Comparison of ENCODE assay signal across 9 cellular contexts in the genomic region with DNA sequence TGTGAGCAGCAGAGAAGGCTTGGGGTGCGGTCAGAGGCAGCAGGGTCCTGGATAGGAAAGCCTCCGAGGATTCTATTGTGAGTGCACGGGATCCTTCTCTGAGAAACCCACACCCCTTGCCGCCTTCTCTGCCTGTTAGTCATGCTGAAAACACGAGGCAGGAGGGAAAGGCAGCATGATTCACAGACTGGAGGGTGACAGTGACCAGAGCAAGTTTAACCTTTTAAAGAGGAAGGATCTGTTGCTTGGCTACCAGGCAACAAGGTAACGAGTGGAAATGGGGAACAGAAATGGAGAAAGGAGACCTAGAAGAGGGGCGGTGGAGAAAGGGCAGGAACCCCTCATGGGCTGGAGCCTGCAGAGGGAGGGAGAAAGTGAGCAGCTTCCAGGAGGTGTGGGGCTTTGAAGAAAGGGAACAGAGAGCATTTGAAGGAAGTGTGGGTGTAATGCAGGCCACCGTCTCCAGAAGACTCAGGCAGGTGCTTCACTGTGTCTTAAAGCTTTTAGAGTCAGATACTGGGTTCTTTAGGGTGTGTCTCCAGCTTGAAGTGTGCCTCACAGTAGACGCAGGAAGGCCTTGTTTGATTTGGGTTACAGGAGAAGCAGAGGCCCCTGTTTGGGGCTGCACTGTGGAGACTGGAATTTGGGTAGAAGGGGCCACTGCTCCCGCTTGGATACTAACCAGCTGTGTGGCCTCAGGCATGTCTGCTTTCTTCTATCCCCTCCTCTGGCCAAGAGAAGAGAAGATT. TPM values are rescaled to one million over a fixed set of nuclear protein-coding genes. Genes with fewer than 3 reads are reported as not detected.
DNase-seq lines count a peak whose midpoint lies in the region; ATAC-seq, FAIRE-seq and TF ChIP-seq lines count a peak whose summit lies in the region.
"Had no signal": no experiment of that assay in that cellular context is flagged by ENCODE, and none has a peak within 500 bp of the region (broad histone marks: within the 10 kb centered on the region; RNA-seq: fewer than 3 reads in every experiment).

No MANE protein-coding gene starts in this region.

- peaks cover 44% of the 10 kb centered on the region for H3F3A ChIP-seq in PC-9 (ENCODE audit: insufficient read depth, low read depth)

- H4K20me1 ChIP-seq in PC-9 (ENCODE audit: insufficient read depth) (no peaks in the 10 kb centered on the region), keratinocyte (ENCODE audit: control insufficient read depth, extremely low read depth, insufficient read depth, low read length) (no peaks in the 10 kb centered on the region)

- FAIRE-seq in GM12891 (lab: Jason Lieb, UNC) (no peak), keratinocyte (lab: Jason Lieb, UNC) (peak; percentile 98), GM19239 (lab: Jason Lieb, UNC) (no peak)

- ATAC-seq in HG02852 (IDR thresholded peaks at IDR 0.05; ENCODE audit: unreplicated experiment) = no peak

- H3K79me2 ChIP-seq in PC-9 (ENCODE audit: low read depth) = no peaks in the 10 kb centered on the region
- no peaks in the 10 kb centered on the region for H3K79me2 ChIP-seq in keratinocyte (ENCODE audit: control insufficient read depth, insufficient read depth, low read length)

- H3K4me3 ChIP-seq in PC-9 = peak overlapping the region; percentile 49; the same call in 1 of the 2 replicates
- H3K4me3 ChIP-seq in keratinocyte (ENCODE audit: control insufficient read depth in 2 of 3, extremely low read depth in 1 of 3, insufficient read depth in 2 of 3, low read depth in 1 of 3, low read length in 3 of 3) = peak overlapping the region in 1 of 3 experiments; percentile 9
- H3K4me3 ChIP-seq: Peyer's patch had no signal

- dilution Hi-C loops in keratinocyte (cut with MboI; ENCODE audit: extremely low pct_ligation_motif_present, low sequenced_read_pairs) = no loop called here

- TF ChIP-seq CTCF in PC-9 (conservative IDR thresholded peaks at IDR 0.05) = no peak
- TF ChIP-seq CTCF in keratinocyte (optimal IDR thresholded peaks at IDR 0.05 in 1 of 3, IDR thresholded peaks at IDR 0.05 in 1 of 3, conservative IDR thresholded peaks at IDR 0.05 in 1 of 3; ENCODE audit: extremely low read depth in 1 of 3, insufficient read depth in 2 of 3, low read length in 3 of 3) = no peak

- H3K27me3 ChIP-seq in PC-9 (ENCODE audit: insufficient read depth, low read depth) (no peaks in the 10 kb centered on the region), keratinocyte (ENCODE audit: control insufficient read depth, extremely low read depth, insufficient read depth, low read length) (no peaks in the 10 kb centered on the region)
- H3K27me3 ChIP-seq: Peyer's patch had no signal

- intact Hi-C loops in PC-9 (cut with micrococcal nuclease; ENCODE audit: unreplicated experiment) = loop anchor here (2.0 to 5.0 kb wide), 3 partner anchors 44 to 348 kb away; partner anchors contain the start of gene SNRPE

- POLR2A ChIA-PET in PC-9 (lab: Charles Lee; ENCODE audit: unreplicated experiment) = interaction anchor here (0.5 to 0.7 kb wide), 2 partner anchors 57 to 1003 kb away, joined by 3 read pairs; no protein-coding TSS in a partner anchor

- H3K4me2 ChIP-seq in PC-9 (peak overlapping the region; percentile 86), keratinocyte (ENCODE audit: control insufficient read depth, extremely low read depth, insufficient read depth, low read depth, low read length) (peak overlapping the region; percentile 58)

- peak overlapping the region; percentile 97 for H3K27ac ChIP-seq in PC-9
- peak overlapping the region; percentile 60 for H3K27ac ChIP-seq in keratinocyte (ENCODE audit: control insufficient read depth, insufficient read depth, low read length)

- H3K36me3 ChIP-seq in PC-9 (ENCODE audit: low read depth) = no peaks in the 10 kb centered on the region
- H3K36me3 ChIP-seq in keratinocyte (ENCODE audit: control insufficient read depth in 2 of 2, extremely low read depth in 1 of 2, insufficient read depth in 2 of 2, low read length in 2 of 2) = no peaks in the 10 kb centered on the region
- H3K36me3 ChIP-seq: Peyer's patch had no signal

- CTCF ChIA-PET in PC-9 (lab: Charles Lee) = interaction anchor here (0.9 kb wide), 1 partner anchor 180 kb away, joined by 3 read pairs; no protein-coding TSS in a partner anchor

- H3K4me1 ChIP-seq in PC-9 (replicated peaks; ENCODE audit: insufficient read depth) (peaks cover 83% of the 10 kb centered on the region), keratinocyte (ENCODE audit: control insufficient read depth, extremely low read depth, insufficient read depth, low read length) (peaks cover 35% of the 10 kb centered on the region)

- H3K9ac ChIP-seq in keratinocyte (ENCODE audit: control insufficient read depth, extremely low read depth, insufficient read depth, low read length) = peak overlapping the region; percentile 29

- DNase-seq in GM12891 (ENCODE audit: insufficient read length, low spot score) = peak; percentile 41
- DNase-seq in PC-9 = peak; percentile 86 to 95
- peak; percentile 94 for DNase-seq in astrocyte of the hippocampus (ENCODE audit: low read depth, low spot score)
- no peak for DNase-seq in keratinocyte (ENCODE audit: low read depth, low spot score)
- peak in 2 of 3 donors; percentile 9 to 19 for DNase-seq in stimulated activated CD4-positive, alpha-beta T cell treated with anti-CD3 and anti-CD28 coated beads, TNF-alpha, amount 100 ng/mL, for 1 hour (ENCODE audit: low read depth in 3 of 3, low spot score in 1 of 3)
- no peak for DNase-seq in GM19239 (ENCODE audit: insufficient read length, low spot score)
- DNase-seq in NCI-H1436 treated with DMSO at 0.1 percent for 48 hours (lab: John Stamatoyannopoulos, UW) = no peak

- H3K9me3 ChIP-seq in PC-9 (ENCODE audit: insufficient read depth, low read depth) (no peaks in the 10 kb centered on the region), keratinocyte (ENCODE audit: control insufficient read depth, low read depth, low read length) (no peaks in the 10 kb centered on the region)
- H3K9me3 ChIP-seq: Peyer's patch had no signal

- H3K9me1 ChIP-seq in keratinocyte (ENCODE audit: control insufficient read depth, extremely low read depth, insufficient read depth, low read length) = no peaks in the 10 kb centered on the region

- H2AFZ ChIP-seq in PC-9 = peak overlapping the region; percentile 76; the same call in 1 of the 2 replicates
- peak overlapping the region; percentile 65 for H2AFZ ChIP-seq in keratinocyte (ENCODE audit: control insufficient read depth, low read length)

- no peaks in the 10 kb centered on the region for H3K9me2 ChIP-seq in PC-9 (ENCODE audit: insufficient read depth)

- BruUV-seq in PC-9 (replicated peaks; lab: Mats Ljungman, UMichigan) = no TSS peak

- no peak for TF ChIP-seq POLR2A in GM12891 (IDR thresholded peaks at IDR 0.05; ENCODE audit: low read depth, low read length)

TF ChIP-seq in GM12891, 5 proteins besides CTCF, POLR2A, EP300 and RAD21:
- TF ChIP-seq POU2F2 (IDR thresholded peaks at IDR 0.05; ENCODE audit: low read depth, low read length) = no peak
- peak; percentile 71 for TF ChIP-seq SPI1 (IDR thresholded peaks at IDR 0.05; ENCODE audit: low read depth, low read length)

RNA-seq across cellular contexts. Expression of gene OPTC, which starts 19.1 kb away (rescaled TPM):
- polyA plus RNA-seq in GM12891 (2012; ENCODE audit: low read depth, missing spikeins) = not detected
- total RNA-seq in PC-9 (2021) = not detected in 2 replicates
- not detected in 3 replicates for polyA plus RNA-seq in keratinocyte
- not detected for polyA plus RNA-seq in keratinocyte (2011; ENCODE audit: low read depth)
- not detected in 2 replicates for polyA plus RNA-seq in keratinocyte (2011; cell fraction: cytosol; rRNA removed)
- not detected in 2 replicates for polyA plus RNA-seq in keratinocyte (2011; cell fraction: nucleus; rRNA removed)
- polyA plus RNA-seq in keratinocyte (2012; ENCODE audit: low replicate concordance) = not detected in 2 replicates
- not detected in 3 replicates for polyA minus RNA-seq in keratinocyte
- not detected for polyA minus RNA-seq in keratinocyte (2011; cell fraction: cytosol; rRNA and poly(A)+ RNA removed)
- polyA minus RNA-seq in keratinocyte (2011; cell fraction: nucleus; rRNA and poly(A)+ RNA removed) = not detected in 2 replicates
- total RNA-seq: Peyer's patch had no signal

RNA-seq across cellular contexts. Expression of gene PRELP, which starts 37.4 kb away (rescaled TPM):
- not detected for polyA plus RNA-seq in GM12891 (2012; ENCODE audit: low read depth, missing spikeins)
- not detected in 2 replicates for total RNA-seq in PC-9 (2021)
- polyA plus RNA-seq in keratinocyte = 0.01 to 0.03 TPM in 2 of 3 replicates, not detected in the other
- polyA plus RNA-seq in keratinocyte (2011; ENCODE audit: low read depth) = not detected
- polyA plus RNA-seq in keratinocyte (2011; cell fraction: cytosol; rRNA removed) = 0.01 and 0.03 TPM in 2 replicates
- polyA plus RNA-seq in keratinocyte (2011; cell fraction: nucleus; rRNA removed) = 0.03 and 0.04 TPM in 2 replicates
- 0.05 and 0.06 TPM in 2 replicates for polyA plus RNA-seq in keratinocyte (2012; ENCODE audit: low replicate concordance)
- 0.10 TPM in 1 of 3 replicates, not detected in the others for polyA minus RNA-seq in keratinocyte
- not detected for polyA minus RNA-seq in keratinocyte (2011; cell fraction: cytosol; rRNA and poly(A)+ RNA removed)
- polyA minus RNA-seq in keratinocyte (2011; cell fraction: nucleus; rRNA and poly(A)+ RNA removed) = not detected in 2 replicates

Comparison
In these comparisons a context has a peak if more than half of its experiments do, and no peak if none do; other contexts are left out.
1. DNase-seq: peak in GM12891 (single experiment), PC-9 (2 of 2), astrocyte of the hippocampus (single experiment) and stimulated activated CD4-positive, alpha-beta T cell treated with anti-CD3 and anti-CD28 coated beads, TNF-alpha, amount 100 ng/mL, for 1 hour (2 of 3); none in keratinocyte (single experiment), GM19239 (single experiment) and NCI-H1436 treated with DMSO at 0.1 percent for 48 hours (single experiment).